In genomic region chr5:96629774-96630173, GRCh38 we compare ENCODE assay signal across 8 cellular contexts. TPM values are rescaled to one million over a fixed set of nuclear protein-coding genes. Genes with fewer than 3 reads are reported as not detected.
DNase-seq lines count a peak whose midpoint lies in the region; ATAC-seq and TF ChIP-seq lines count a peak whose summit lies in the region.

No MANE protein-coding gene starts in this region.

- H3K27ac ChIP-seq in lower lobe of right lung, result peak overlapping the region; percentile 6
- H3K27ac ChIP-seq in OCI-LY7 (ENCODE audit: low read depth, low read length, poor library complexity, severe bottlenecking), result no peak overlapping the region

- peaks cover 11% of the 10 kb centered on the region for H3K4me1 Mint-ChIP-seq in activated T-helper 17 cell treated with anti-CD3 and anti-CD28 coated beads, Interleukin-2, amount 50 U/mL, for 72 hours

- H3K9me2 ChIP-seq in OCI-LY7 (ENCODE audit: insufficient read depth, low read length), result no peaks in the 10 kb centered on the region

- H3K4me3 Mint-ChIP-seq in activated T-helper 17 cell treated with anti-CD3 and anti-CD28 coated beads, Interleukin-2, amount 50 U/mL, for 72 hours, result no peak overlapping the region

- H3K9me3 ChIP-seq in MG63, result no peaks in the 10 kb centered on the region; the same call in 1 of the 2 replicates
- no peaks in the 10 kb centered on the region for H3K9me3 ChIP-seq in lower lobe of right lung
- no peaks in the 10 kb centered on the region for H3K9me3 ChIP-seq in OCI-LY7 (ENCODE audit: low read length)

- H2AFZ ChIP-seq in OCI-LY7 (ENCODE audit: low read length), result no peak overlapping the region

- peak; percentile 28 for DNase-seq in COLO668 (lab: John Stamatoyannopoulos, UW; ENCODE audit: unreplicated experiment)
- DNase-seq in MG63, result peak; percentile 90
- DNase-seq in lower lobe of right lung, result no peak
- DNase-seq in AML-193 (lab: John Stamatoyannopoulos, UW), result no peak
- no peak for DNase-seq in OCI-LY7 (ENCODE audit: low spot score)
- DNase-seq in GDM1 (lab: John Stamatoyannopoulos, UW), result no peak

- no peaks in the 10 kb centered on the region for H4K20me1 ChIP-seq in OCI-LY7 (ENCODE audit: insufficient read depth, low read length)

- H3K79me2 ChIP-seq in OCI-LY7 (ENCODE audit: insufficient read depth, low read depth, low read length), result no peaks in the 10 kb centered on the region

- CTCF ChIA-PET in OCI-LY7 (lab: Charles Lee; ENCODE audit: unreplicated experiment), result no interaction called here

- intact Hi-C loops in lower lobe of right lung (cut with DNase I), result no loop called here
- intact Hi-C loops in OCI-LY7 (cut with micrococcal nuclease; ENCODE audit: unreplicated experiment), result no loop called here

- peak overlapping the region; percentile 0 for H3K27ac Mint-ChIP-seq in activated T-helper 17 cell treated with anti-CD3 and anti-CD28 coated beads, Interleukin-2, amount 50 U/mL, for 72 hours

- no peaks in the 10 kb centered on the region for H3K9me3 Mint-ChIP-seq in activated T-helper 17 cell treated with anti-CD3 and anti-CD28 coated beads, Interleukin-2, amount 50 U/mL, for 72 hours

- H3K4me3 ChIP-seq in MG63, result no peak overlapping the region
- H3K4me3 ChIP-seq in lower lobe of right lung, result no peak overlapping the region
- no peak overlapping the region for H3K4me3 ChIP-seq in OCI-LY7 (ENCODE audit: low read depth, low read length, poor library complexity, severe bottlenecking)

- no TSS peak for BruUV-seq in OCI-LY7 (replicated peaks; lab: Mats Ljungman, UMichigan)

- ATAC-seq in activated T-helper 17 cell treated with anti-CD3 and anti-CD28 coated beads, Interleukin-2, amount 50 U/mL, for 72 hours (replicated peaks), result no peak
- peak; percentile 92 for ATAC-seq in lower lobe of right lung
- ATAC-seq in HG02840 (IDR thresholded peaks at IDR 0.05; ENCODE audit: low FRiP score, unreplicated experiment), result no peak

- no peaks in the 10 kb centered on the region for H3K36me3 Mint-ChIP-seq in activated T-helper 17 cell treated with anti-CD3 and anti-CD28 coated beads, Interleukin-2, amount 50 U/mL, for 72 hours (ENCODE audit: low read depth)

- no peaks in the 10 kb centered on the region; the same call in 1 of the 2 replicates for H3K27me3 ChIP-seq in MG63
- no peaks in the 10 kb centered on the region for H3K27me3 ChIP-seq in lower lobe of right lung (ENCODE audit: low read depth)

- H3K4me2 ChIP-seq in OCI-LY7 (ENCODE audit: low read length), result no peak overlapping the region

- H3K36me3 ChIP-seq in MG63 (no peaks in the 10 kb centered on the region), lower lobe of right lung (no peaks in the 10 kb centered on the region), OCI-LY7 (ENCODE audit: insufficient read depth, low read length) (no peaks in the 10 kb centered on the region)

- peaks cover 13% of the 10 kb centered on the region for H3K27me3 Mint-ChIP-seq in activated T-helper 17 cell treated with anti-CD3 and anti-CD28 coated beads, Interleukin-2, amount 50 U/mL, for 72 hours

- no peak for TF ChIP-seq CTCF in lower lobe of right lung (IDR thresholded peaks at IDR 0.05)
- TF ChIP-seq CTCF in OCI-LY7 (conservative IDR thresholded peaks at IDR 0.05; ENCODE audit: low read length), result no peak

- no peaks in the 10 kb centered on the region for H3K4me1 ChIP-seq in lower lobe of right lung
- no peaks in the 10 kb centered on the region for H3K4me1 ChIP-seq in OCI-LY7 (ENCODE audit: insufficient read depth, low read length, poor library complexity, severe bottlenecking)

- POLR2A ChIA-PET in OCI-LY7 (lab: Charles Lee), result interaction anchor here (1.1 kb wide), 1 partner anchor 85 kb away, joined by 4 read pairs; no protein-coding TSS in a partner anchor

RNA-seq across cellular contexts. Expression of gene CAST, which starts 32.4 kb away (rescaled TPM):
- total RNA-seq in MG63 (2014; rRNA removed; shearing (Covaris generic); ENCODE audit: low replicate concordance), result 136 and 150 TPM in 2 replicates
- 100 to 1,000 TPM; 165 to 229 TPM for total RNA-seq in activated T-helper 17 cell treated with anti-CD3 and anti-CD28 coated beads, Interleukin-2, amount 50 U/mL, for 72 hours
- total RNA-seq in lower lobe of right lung (272 TPM), OCI-LY7 (2022) (90.1 and 99.3 TPM in 2 replicates)
- total RNA-seq in OCI-LY7 (2014; rRNA removed; shearing (Covaris generic)), result 36.6 and 40.5 TPM in 2 replicates

Comparison
In these comparisons a context has a peak if more than half of its experiments do, and no peak if none do; other contexts are left out.
1. DNase-seq: peak in COLO668 (single experiment) and MG63 (single experiment); none in lower lobe of right lung (single experiment), AML-193 (0 of 2), OCI-LY7 (single experiment) and GDM1 (single experiment).
2. ATAC-seq: peak in lower lobe of right lung (2 of 2); none in activated T-helper 17 cell treated with anti-CD3 and anti-CD28 coated beads, Interleukin-2, amount 50 U/mL, for 72 hours (single experiment) and HG02840 (single experiment).